ENCODE assay signal across 9 cellular contexts in the genomic region with DNA sequence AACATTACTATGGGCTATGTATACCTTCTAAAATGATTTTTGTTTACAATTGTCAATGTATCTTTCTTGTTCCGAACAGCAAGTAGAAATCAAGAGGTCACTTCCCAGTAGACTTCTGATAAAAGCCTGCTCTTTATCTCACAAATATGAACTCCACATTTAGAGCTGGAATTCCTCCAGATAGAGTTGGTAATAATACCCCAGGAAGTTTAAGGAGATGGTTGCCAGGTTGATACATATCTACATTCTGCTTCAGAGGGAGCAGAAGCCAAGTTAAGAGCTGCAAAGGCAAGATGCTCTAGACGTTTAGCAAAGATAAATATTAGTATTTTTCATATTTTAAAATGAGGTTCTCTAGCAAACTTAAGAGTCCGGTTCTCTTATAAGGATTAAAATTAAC.
"Had no signal": no experiment of that assay in that cellular context is flagged by ENCODE, and none has a peak within 500 bp of the region (broad histone marks: within the 10 kb centered on the region; RNA-seq: fewer than 3 reads in every experiment).

No MANE protein-coding gene starts in this region.

- H3K9me3 ChIP-seq: HAP-1 had no signal

- H3K27ac Mint-ChIP-seq: IgD-negative memory B cell had no signal

- H2AFZ ChIP-seq: GM23248 had no signal

- H3K36me3 ChIP-seq: HAP-1 had no signal

- H3K36me3 Mint-ChIP-seq: IgD-negative memory B cell had no signal

- H3K4me3 ChIP-seq: GM23248, HAP-1 had no signal

- H3K9ac ChIP-seq: GM23248 had no signal

- H3K4me1 ChIP-seq: HAP-1 had no signal

- H3K4me3 Mint-ChIP-seq: IgD-negative memory B cell had no signal

- H3K27ac ChIP-seq: GM23248, HL-60 had no signal

- H3K27me3 Mint-ChIP-seq: IgD-negative memory B cell had no signal

- H3K9me3 Mint-ChIP-seq: IgD-negative memory B cell had no signal

- ATAC-seq: HCT116, HepG2 had no signal

- DNase-seq: GM23248, GOT3, H7, KBM-7 had no signal

- H3K4me1 Mint-ChIP-seq: IgD-negative memory B cell had no signal
